Comparison of ENCODE assay signal across 8 cellular contexts in the genomic region with DNA sequence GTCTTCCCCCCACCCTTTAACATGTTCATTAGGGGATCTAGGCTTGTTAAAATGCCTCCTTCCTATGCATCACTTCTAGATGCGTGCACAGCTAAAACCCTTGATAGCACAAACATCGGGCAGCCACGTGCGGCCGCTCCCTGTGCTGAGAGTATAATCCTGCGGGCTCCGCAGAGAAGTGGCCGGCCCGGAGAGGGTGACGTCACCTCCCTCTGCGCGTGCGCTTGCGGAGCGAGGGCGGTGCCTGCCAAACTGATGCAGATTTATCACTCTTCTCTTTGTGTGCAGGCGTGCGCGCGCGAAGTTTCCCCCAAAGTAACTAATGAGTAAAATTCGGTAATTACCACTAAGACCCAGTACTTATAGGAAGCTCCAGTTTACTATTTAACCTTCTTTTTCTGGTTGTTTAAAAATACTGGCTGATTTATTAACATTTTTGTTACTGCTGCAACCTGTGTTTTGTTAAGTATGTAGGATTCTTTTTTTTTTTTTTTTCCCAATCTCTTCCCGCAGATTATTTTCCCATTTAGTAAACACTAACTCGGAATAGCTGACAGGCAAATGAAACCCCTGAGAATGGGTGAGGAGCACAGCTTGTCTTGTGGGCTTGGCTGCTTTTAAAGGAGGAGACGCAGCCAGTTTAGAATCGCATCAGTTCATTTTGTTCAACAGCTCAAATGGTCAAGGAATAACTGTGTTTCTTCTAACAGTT.
DNase-seq lines count a peak whose midpoint lies in the region; ATAC-seq and TF ChIP-seq lines count a peak whose summit lies in the region.

No MANE protein-coding gene starts in this region.

- H3K27me3 Mint-ChIP-seq in glutamatergic neuron (ENCODE audit: unreplicated experiment): peaks cover 2% of the 10 kb centered on the region

- no peaks in the 10 kb centered on the region for H3K9me3 ChIP-seq in upper lobe of left lung

- H3K4me3 ChIP-seq in upper lobe of left lung: peak overlapping the region in 3 of 4 donors; percentile 13 to 29 (median 26)

- no peaks in the 10 kb centered on the region for H3K27me3 ChIP-seq in upper lobe of left lung

- H3K4me1 Mint-ChIP-seq in glutamatergic neuron (ENCODE audit: low read depth, unreplicated experiment): peaks cover 65% of the 10 kb centered on the region

- TF ChIP-seq POLR2A in upper lobe of left lung (IDR thresholded peaks at IDR 0.05): no peak

- no peak overlapping the region for H3K27ac Mint-ChIP-seq in activated naive CD4-positive, alpha-beta T cell treated with anti-CD3 and anti-CD28 coated beads, Interleukin-2, amount 50 U/mL, for 72 hours
- H3K27ac Mint-ChIP-seq in glutamatergic neuron (ENCODE audit: unreplicated experiment): peak overlapping the region; percentile 97

- no peak for TF ChIP-seq CTCF in glutamatergic neuron (IDR thresholded peaks at IDR 0.05; ENCODE audit: partially characterized antibody, unreplicated experiment)
- no peak for TF ChIP-seq CTCF in upper lobe of left lung (IDR thresholded peaks at IDR 0.05)

- H3K36me3 ChIP-seq in upper lobe of left lung: no peaks in the 10 kb centered on the region

- no peak overlapping the region for H3K27ac ChIP-seq in upper lobe of left lung

- peak; percentile 95 to 98 for ATAC-seq in activated naive CD4-positive, alpha-beta T cell treated with anti-CD3 and anti-CD28 coated beads, Interleukin-2, amount 50 U/mL, for 72 hours
- peak; percentile 93 to 95 for ATAC-seq in upper lobe of left lung (ENCODE audit: low FRiP score in 2 of 2)

- 4 to 10% methylated on average over 12 to 26 of the region's 26 CpGs for WGBS in upper lobe of left lung, 2 donors

- peak in 1 of 4 donors; percentile 22 for TF ChIP-seq EP300 in upper lobe of left lung (IDR thresholded peaks at IDR 0.05)

- peak overlapping the region; percentile 84 for H3K4me3 Mint-ChIP-seq in glutamatergic neuron (ENCODE audit: unreplicated experiment)

- H3K9me3 Mint-ChIP-seq in activated naive CD4-positive, alpha-beta T cell treated with anti-CD3 and anti-CD28 coated beads, Interleukin-2, amount 50 U/mL, for 72 hours: no peaks in the 10 kb centered on the region
- H3K9me3 Mint-ChIP-seq in glutamatergic neuron (ENCODE audit: unreplicated experiment): peaks cover 4% of the 10 kb centered on the region

- DNase-seq in GM04503 (ENCODE audit: low read depth) (peak; percentile 59), HCEC 1CT (peak; percentile 98), M059J (ENCODE audit: low read depth) (peak; percentile 96), SK-MEL-5 (ENCODE audit: low read depth, low spot score) (peak; percentile 96), glutamatergic neuron (peak; percentile 97), pons (ENCODE audit: low spot score) (peak; percentile 87), upper lobe of left lung (peak; percentile 95 to 97)
- peak; percentile 65 to 77 for DNase-seq in activated naive CD4-positive, alpha-beta T cell treated with anti-CD3 and anti-CD28 coated beads, Interleukin-2, amount 50 U/mL, for 72 hours (ENCODE audit: low spot score in 2 of 2)

- in situ Hi-C loops in SK-MEL-5 (cut with HindIII; ENCODE audit: low pct_unique_long_range_greater_than_20kb, low sequenced_read_pairs): no loop called here

- H3K36me3 Mint-ChIP-seq in activated naive CD4-positive, alpha-beta T cell treated with anti-CD3 and anti-CD28 coated beads, Interleukin-2, amount 50 U/mL, for 72 hours: no peaks in the 10 kb centered on the region
- H3K36me3 Mint-ChIP-seq in glutamatergic neuron (ENCODE audit: unreplicated experiment): no peaks in the 10 kb centered on the region

- H3K4me1 ChIP-seq in upper lobe of left lung: peaks cover 28 to 43% (median 33%) of the 10 kb centered on the region in 4 donors
